14 cellular contexts compared by ENCODE assay signal in genomic region chr12:32136404-32136803, GRCh38. TPM values are rescaled to one million over a fixed set of nuclear protein-coding genes. Genes with fewer than 3 reads are reported as not detected.
A peak's percentile ranks its signal among the peaks of the same experiment; 100 is the strongest.
DNase-seq lines count a peak whose midpoint lies in the region; ATAC-seq and TF ChIP-seq lines count a peak whose summit lies in the region.
"Had no signal": no experiment of that assay in that cellular context is flagged by ENCODE, and none has a peak within 500 bp of the region (broad histone marks: within the 10 kb centered on the region; RNA-seq: fewer than 3 reads in every experiment).

No MANE protein-coding gene starts in this region.

- H4K20me1 ChIP-seq in DOHH2 (ENCODE audit: control insufficient read depth, insufficient read depth, low read depth, low read length) (no peaks in the 10 kb centered on the region), OCI-LY7 (ENCODE audit: insufficient read depth, low read length) (no peaks in the 10 kb centered on the region)

- H3K79me2 ChIP-seq in DOHH2 (ENCODE audit: control insufficient read depth, low read length) = peaks cover 93% of the 10 kb centered on the region
- H3K79me2 ChIP-seq in OCI-LY7 (ENCODE audit: insufficient read depth, low read depth, low read length) = peaks cover 82% of the 10 kb centered on the region

- H3K4me1 ChIP-seq in DOHH2 (ENCODE audit: control insufficient read depth, low read length) (peaks cover 97% of the 10 kb centered on the region), OCI-LY7 (ENCODE audit: insufficient read depth, low read length, poor library complexity, severe bottlenecking) (peaks cover 90% of the 10 kb centered on the region), endodermal cell (ENCODE audit: control insufficient read depth, insufficient read depth, low read length) (peaks cover 6% of the 10 kb centered on the region)
- H3K4me1 ChIP-seq: SJSA1 had no signal

- peaks cover 43% of the 10 kb centered on the region for H3K4me1 Mint-ChIP-seq in endodermal cell
- peaks cover 31% of the 10 kb centered on the region for H3K4me1 Mint-ChIP-seq in stimulated activated memory B cell treated with anti-CD40 and anti-IgM and Interleukin-4, amounts not matched to agents 10 μg/mL and 1 μg/mL and 100 μg/mL, for 72 hours

- intact Hi-C loops in OCI-LY7 (cut with micrococcal nuclease; ENCODE audit: unreplicated experiment) = loop anchor here (10.0 kb wide), 2 partner anchors 182 to 242 kb away; partner anchors contain the start of gene RESF1

- H3K9me3 ChIP-seq in DOHH2 (ENCODE audit: control insufficient read depth, insufficient read depth, low read length) (no peaks in the 10 kb centered on the region), OCI-LY7 (ENCODE audit: low read length) (no peaks in the 10 kb centered on the region), endodermal cell (ENCODE audit: control insufficient read depth, low read length) (no peaks in the 10 kb centered on the region)
- H3K9me3 ChIP-seq: Caco-2, HAP-1, SJSA1 had no signal

- no peaks in the 10 kb centered on the region for H3K27me3 Mint-ChIP-seq in endodermal cell (ENCODE audit: insufficient read depth)
- H3K27me3 Mint-ChIP-seq in stimulated activated memory B cell treated with anti-CD40 and anti-IgM and Interleukin-4, amounts not matched to agents 10 μg/mL and 1 μg/mL and 100 μg/mL, for 72 hours = no peaks in the 10 kb centered on the region

- no peak for DNase-seq in OCI-LY7 (ENCODE audit: low spot score)
- DNase-seq in endodermal cell = peak; percentile 46
- DNase-seq in activated CD4-positive, alpha-beta T cell treated with anti-CD3 and anti-CD28 coated beads, Interleukin-2, amount 50 U/mL, for 4 hours = no peak
- no peak for DNase-seq in NCI-H1092 (lab: John Stamatoyannopoulos, UW)
- DNase-seq: AML-193, Caco-2, NCI-H2081 treated with DMSO at 0.1 percent for 48 hours, NCI-H510A treated with DMSO at 0.1 percent for 48 hours, NCI-H82 had no signal

- H3K4me2 ChIP-seq in DOHH2 (ENCODE audit: low read length) (peak overlapping the region; percentile 97), OCI-LY7 (ENCODE audit: low read length) (peak overlapping the region; percentile 73)

- H3K36me3 Mint-ChIP-seq in endodermal cell (ENCODE audit: low read depth) = peaks cover 4% of the 10 kb centered on the region
- no peaks in the 10 kb centered on the region for H3K36me3 Mint-ChIP-seq in stimulated activated memory B cell treated with anti-CD40 and anti-IgM and Interleukin-4, amounts not matched to agents 10 μg/mL and 1 μg/mL and 100 μg/mL, for 72 hours

- peak overlapping the region; percentile 4 for H3K27ac Mint-ChIP-seq in endodermal cell
- H3K27ac Mint-ChIP-seq in stimulated activated memory B cell treated with anti-CD40 and anti-IgM and Interleukin-4, amounts not matched to agents 10 μg/mL and 1 μg/mL and 100 μg/mL, for 72 hours = peak overlapping the region; percentile 97

- no peak overlapping the region for H3K4me3 Mint-ChIP-seq in endodermal cell
- no peak overlapping the region for H3K4me3 Mint-ChIP-seq in stimulated activated memory B cell treated with anti-CD40 and anti-IgM and Interleukin-4, amounts not matched to agents 10 μg/mL and 1 μg/mL and 100 μg/mL, for 72 hours

- no peak overlapping the region for H3K9ac ChIP-seq in endodermal cell (ENCODE audit: extremely low read depth, low read length, poor library complexity, severe bottlenecking)

- H2AFZ ChIP-seq in OCI-LY7 (ENCODE audit: low read length) = no peak overlapping the region

- 80 to 93% methylated on average over 3 of the region's 4 CpGs for WGBS in endodermal cell (ENCODE audit: insufficient coverage in 1 of 2, insufficient read length in 1 of 2), 2 experiments

- H3K4me3 ChIP-seq in DOHH2 (ENCODE audit: low read length) (peak overlapping the region; percentile 80), OCI-LY7 (ENCODE audit: low read depth, low read length, poor library complexity, severe bottlenecking) (peak overlapping the region; percentile 25), endodermal cell (ENCODE audit: low read length) (no peak overlapping the region)
- H3K4me3 ChIP-seq: HAP-1, SJSA1 had no signal

- POLR2A ChIA-PET in OCI-LY7 (lab: Charles Lee) = interaction anchor here (0.7 to 1.2 kb wide), 3 partner anchors 13 to 29 kb away, joined by 3 to 5 read pairs (median 3); partner anchors contain the start of gene BICD1

- H3F3A ChIP-seq in DOHH2 (ENCODE audit: control insufficient read depth, insufficient read depth) = peaks cover 40% of the 10 kb centered on the region

- ATAC-seq in stimulated activated memory B cell treated with anti-CD40 and anti-IgM and Interleukin-4, amounts not matched to agents 10 μg/mL and 1 μg/mL and 100 μg/mL, for 72 hours = no peak
- no peak for ATAC-seq in GM18498 (IDR thresholded peaks at IDR 0.05; ENCODE audit: unreplicated experiment)

- H3K9me3 Mint-ChIP-seq in endodermal cell = no peaks in the 10 kb centered on the region
- no peaks in the 10 kb centered on the region for H3K9me3 Mint-ChIP-seq in stimulated activated memory B cell treated with anti-CD40 and anti-IgM and Interleukin-4, amounts not matched to agents 10 μg/mL and 1 μg/mL and 100 μg/mL, for 72 hours

- no peaks in the 10 kb centered on the region for H3K9me2 ChIP-seq in DOHH2 (replicated peaks; ENCODE audit: control insufficient read depth, low read length)
- H3K9me2 ChIP-seq in OCI-LY7 (ENCODE audit: insufficient read depth, low read length) = no peaks in the 10 kb centered on the region

- BruUV-seq in OCI-LY7 (replicated peaks; lab: Mats Ljungman, UMichigan) = no TSS peak

- no peak for TF ChIP-seq CTCF in DOHH2 (IDR thresholded peaks at IDR 0.05; ENCODE audit: low read depth, low read length, poor library complexity, severe bottlenecking)
- no peak for TF ChIP-seq CTCF in OCI-LY7 (conservative IDR thresholded peaks at IDR 0.05; ENCODE audit: low read length)
- no peak for TF ChIP-seq CTCF in endodermal cell (conservative IDR thresholded peaks at IDR 0.05)

- H3K27ac ChIP-seq in DOHH2 (ENCODE audit: low read depth, low read length) (peak overlapping the region; percentile 98), OCI-LY7 (ENCODE audit: low read depth, low read length, poor library complexity, severe bottlenecking) (peak overlapping the region; percentile 98), endodermal cell (ENCODE audit: low read depth, low read length) (no peak overlapping the region)
- H3K27ac ChIP-seq: SJSA1 had no signal

- CTCF ChIA-PET in OCI-LY7 (lab: Charles Lee; ENCODE audit: unreplicated experiment) = interaction anchor here (0.9 kb wide), 1 partner anchor 22 kb away, joined by 3 read pairs; no protein-coding TSS in a partner anchor

- H3K27me3 ChIP-seq in DOHH2 (ENCODE audit: control insufficient read depth, low read length) (no peaks in the 10 kb centered on the region), endodermal cell (ENCODE audit: control insufficient read depth, insufficient read depth, low read length, poor library complexity, severe bottlenecking) (no peaks in the 10 kb centered on the region)
- H3K27me3 ChIP-seq: SJSA1 had no signal

- peaks cover 44% of the 10 kb centered on the region for H3K36me3 ChIP-seq in DOHH2 (ENCODE audit: control insufficient read depth, low read length)
- peaks cover 15% of the 10 kb centered on the region for H3K36me3 ChIP-seq in OCI-LY7 (ENCODE audit: insufficient read depth, low read length)
- no peaks in the 10 kb centered on the region for H3K36me3 ChIP-seq in endodermal cell (ENCODE audit: control insufficient read depth, insufficient read depth, low read length)
- H3K36me3 ChIP-seq: HAP-1, SJSA1 had no signal

RNA-seq across cellular contexts. Expression of gene BICD1, which starts 29.8 kb away (rescaled TPM):
- total RNA-seq in OCI-LY7 (2014; rRNA removed; shearing (Covaris generic)) = 40.4 and 42.9 TPM in 2 replicates
- 88.2 and 99.5 TPM in 2 replicates for total RNA-seq in OCI-LY7 (2022)
- total RNA-seq in endodermal cell = 100 to 1,000 TPM in 1 of 2 donors, 10 to 100 TPM in 1; 56.0 to 101 TPM
- 24.8 TPM for polyA plus RNA-seq in endodermal cell (2013, experiment 1 of 2)
- 21.9 TPM for polyA plus RNA-seq in endodermal cell (2013, experiment 2 of 2)
